In genomic region chr16:28865722-28866453, GRCh38 we compare ENCODE assay signal across 16 cellular contexts. TPM values are rescaled to one million over a fixed set of nuclear protein-coding genes. Genes with fewer than 3 reads are reported as not detected.
DNase-seq lines count a peak whose midpoint lies in the region; ATAC-seq and TF ChIP-seq lines count a peak whose summit lies in the region.
"Had no signal": no experiment of that assay in that cellular context is flagged by ENCODE, and none has a peak within 500 bp of the region (broad histone marks: within the 10 kb centered on the region; RNA-seq: fewer than 3 reads in every experiment).

No MANE protein-coding gene starts in this region.

- no peak for ATAC-seq in activated CD4-positive, alpha-beta T cell treated with anti-CD3 and anti-CD28 coated beads for 36 hours
- no peak for ATAC-seq in GM18498 (IDR thresholded peaks at IDR 0.05; ENCODE audit: unreplicated experiment)

- H3K4me3 ChIP-seq in trophoblast cell (ENCODE audit: low read depth, low read length): no peak overlapping the region
- H3K4me3 ChIP-seq: tibial artery had no signal

- H3K14ac ChIP-seq in trophoblast cell (ENCODE audit: low read length): no peak overlapping the region

- no peak overlapping the region for H2BK12ac ChIP-seq in trophoblast cell (ENCODE audit: low read length)

- H4K8ac ChIP-seq in trophoblast cell (ENCODE audit: low read depth, low read length): no peak overlapping the region

- no peaks in the 10 kb centered on the region for H3K9me3 Mint-ChIP-seq in activated CD4-positive, alpha-beta T cell treated with anti-CD3 and anti-CD28 coated beads for 36 hours (ENCODE audit: low read depth)
- H3K9me3 Mint-ChIP-seq in activated CD4-positive, alpha-beta T cell treated with anti-CD3 and anti-CD28 coated beads, Interleukin-2, amount 10 ng/mL, durations not matched to agents 7 days and 5 days: no peaks in the 10 kb centered on the region
- no peaks in the 10 kb centered on the region for H3K9me3 Mint-ChIP-seq in chondrocyte (ENCODE audit: low read depth)

- no peak overlapping the region for H3K27ac ChIP-seq in trophoblast cell (ENCODE audit: low read depth, low read length)
- H3K27ac ChIP-seq: dorsolateral prefrontal cortex, parathyroid adenoma had no signal

- no peak overlapping the region for H3K27ac Mint-ChIP-seq in activated CD4-positive, alpha-beta T cell treated with anti-CD3 and anti-CD28 coated beads for 36 hours
- no peak overlapping the region for H3K27ac Mint-ChIP-seq in activated CD4-positive, alpha-beta T cell treated with anti-CD3 and anti-CD28 coated beads, Interleukin-2, amount 10 ng/mL, durations not matched to agents 7 days and 5 days
- peak overlapping the region; percentile 12 for H3K27ac Mint-ChIP-seq in chondrocyte (ENCODE audit: unreplicated experiment)

- peaks cover 21% of the 10 kb centered on the region for H3K4me1 Mint-ChIP-seq in activated CD4-positive, alpha-beta T cell treated with anti-CD3 and anti-CD28 coated beads for 36 hours
- H3K4me1 Mint-ChIP-seq in activated CD4-positive, alpha-beta T cell treated with anti-CD3 and anti-CD28 coated beads, Interleukin-2, amount 10 ng/mL, durations not matched to agents 7 days and 5 days: peaks cover 29% of the 10 kb centered on the region
- peaks cover 30% of the 10 kb centered on the region for H3K4me1 Mint-ChIP-seq in chondrocyte (ENCODE audit: low read depth)

- H2BK120ac ChIP-seq in trophoblast cell (ENCODE audit: insufficient read depth, low read length, poor library complexity): no peak overlapping the region

- H3K18ac ChIP-seq in trophoblast cell (ENCODE audit: low read length): no peak overlapping the region

- H3K79me2 ChIP-seq in trophoblast cell (ENCODE audit: control insufficient read depth, insufficient read depth, low read length, poor library complexity): peaks cover 10% of the 10 kb centered on the region
- H3K79me2 ChIP-seq: parathyroid adenoma had no signal

- no peak overlapping the region for H2BK5ac ChIP-seq in trophoblast cell (ENCODE audit: low read depth, low read length, poor library complexity)

- H3K27me3 ChIP-seq in trophoblast cell (ENCODE audit: insufficient read depth, low read length): no peaks in the 10 kb centered on the region
- H3K27me3 ChIP-seq: dorsolateral prefrontal cortex, tibial artery had no signal

- peak overlapping the region; percentile 25 for H3K4ac ChIP-seq in trophoblast cell (ENCODE audit: low read depth, low read length)

- H3K27me3 Mint-ChIP-seq in activated CD4-positive, alpha-beta T cell treated with anti-CD3 and anti-CD28 coated beads for 36 hours: no peaks in the 10 kb centered on the region
- H3K27me3 Mint-ChIP-seq in activated CD4-positive, alpha-beta T cell treated with anti-CD3 and anti-CD28 coated beads, Interleukin-2, amount 10 ng/mL, durations not matched to agents 7 days and 5 days: no peaks in the 10 kb centered on the region
- no peaks in the 10 kb centered on the region for H3K27me3 Mint-ChIP-seq in chondrocyte (ENCODE audit: low read depth)

- no peak overlapping the region for H4K91ac ChIP-seq in trophoblast cell (ENCODE audit: low read depth, low read length)

- H3K4me1 ChIP-seq in trophoblast cell (ENCODE audit: control insufficient read depth in 1 of 2, insufficient read depth in 2 of 2, low read length in 2 of 2): peaks cover 4% of the 10 kb centered on the region in 2 experiments
- H3K4me1 ChIP-seq: parathyroid adenoma had no signal

- no peak for DNase-seq in activated CD4-positive, alpha-beta T cell treated with anti-CD3 and anti-CD28 coated beads for 36 hours
- no peak for DNase-seq in activated CD4-positive, alpha-beta T cell treated with anti-CD3 and anti-CD28 coated beads, Interleukin-2, amount 10 ng/mL, durations not matched to agents 7 days and 5 days
- DNase-seq in chondrocyte (ENCODE audit: low spot score) (no peak), trophoblast cell (no peak), kidney glomerular epithelial cell (lab: John Stamatoyannopoulos, UW) (no peak)
- DNase-seq: 8988T; activated CD4-positive, CD25-positive, alpha-beta regulatory T cell; dorsolateral prefrontal cortex; GF-D8; IMR-90; NCI-H1105 treated with DMSO at 0.1 percent for 48 hours; NCI-H446 treated with DMSO at 0.1 percent for 48 hours; stimulated activated CD4-positive, alpha-beta T cell treated with anti-CD3 and anti-CD28 coated beads, Interleukin-15, amount 100 ng/mL, for 24 hours; tibial artery had no signal

- no peak overlapping the region for H3K4me2 ChIP-seq in trophoblast cell (ENCODE audit: low read length)

- POLR2A ChIA-PET in activated CD4-positive, alpha-beta T cell treated with anti-CD3 and anti-CD28 coated beads for 36 hours (lab: Charles Lee): interaction anchor here (1.1 kb wide), 1 partner anchor 9 kb away, joined by 4 read pairs; no protein-coding TSS in a partner anchor
- POLR2A ChIA-PET in activated CD4-positive, alpha-beta T cell treated with anti-CD3 and anti-CD28 coated beads, Interleukin-2, amount 10 ng/mL, durations not matched to agents 7 days and 5 days (lab: Charles Lee): interaction anchor here (0.6 kb wide), 1 partner anchor 78 kb away, joined by 3 read pairs; no protein-coding TSS in a partner anchor

- intact Hi-C loops in activated CD4-positive, alpha-beta T cell treated with anti-CD3 and anti-CD28 coated beads for 36 hours (cut with DNase I, micrococcal nuclease): no loop called here

- peaks cover 41 to 44% of the 10 kb centered on the region in 2 experiments for H3K36me3 ChIP-seq in trophoblast cell (ENCODE audit: control insufficient read depth in 1 of 2, insufficient read depth in 2 of 2, low read length in 2 of 2)

- H3K79me1 ChIP-seq in trophoblast cell (ENCODE audit: low read length): peaks cover 6% of the 10 kb centered on the region

- peak overlapping the region; percentile 96 for H3K4me3 Mint-ChIP-seq in activated CD4-positive, alpha-beta T cell treated with anti-CD3 and anti-CD28 coated beads for 36 hours
- H3K4me3 Mint-ChIP-seq in activated CD4-positive, alpha-beta T cell treated with anti-CD3 and anti-CD28 coated beads, Interleukin-2, amount 10 ng/mL, durations not matched to agents 7 days and 5 days: no peak overlapping the region
- peak overlapping the region; percentile 4 for H3K4me3 Mint-ChIP-seq in chondrocyte (ENCODE audit: unreplicated experiment)

- peaks cover 17% of the 10 kb centered on the region for H3K36me3 Mint-ChIP-seq in activated CD4-positive, alpha-beta T cell treated with anti-CD3 and anti-CD28 coated beads for 36 hours (ENCODE audit: low read depth)
- H3K36me3 Mint-ChIP-seq in activated CD4-positive, alpha-beta T cell treated with anti-CD3 and anti-CD28 coated beads, Interleukin-2, amount 10 ng/mL, durations not matched to agents 7 days and 5 days (ENCODE audit: low read depth): peaks cover 13% of the 10 kb centered on the region
- H3K36me3 Mint-ChIP-seq in chondrocyte (ENCODE audit: low read depth): peaks cover 18% of the 10 kb centered on the region

- no CpG with 5 or more reads among the region's 32 CpGs for WGBS in trophoblast cell (ENCODE audit: extremely low coverage, insufficient coverage, insufficient read length)

- H2AFZ ChIP-seq in trophoblast cell (ENCODE audit: insufficient read depth, low read length, poor library complexity): no peak overlapping the region
- H2AFZ ChIP-seq: parathyroid adenoma had no signal

- no peak overlapping the region for H2AK5ac ChIP-seq in trophoblast cell (ENCODE audit: low read length)

- CTCF ChIA-PET in activated CD4-positive, alpha-beta T cell treated with anti-CD3 and anti-CD28 coated beads for 36 hours (lab: Charles Lee): no interaction called here
- CTCF ChIA-PET in activated CD4-positive, alpha-beta T cell treated with anti-CD3 and anti-CD28 coated beads, Interleukin-2, amount 10 ng/mL, durations not matched to agents 7 days and 5 days (lab: Charles Lee): interaction anchor here (1.1 to 5.7 kb wide), 4 partner anchors 8 to 22 kb away, joined by 3 to 34 read pairs (median 18); partner anchors contain the start of genes ATP2A1 and TUFM

- no peaks in the 10 kb centered on the region for H3K9me3 ChIP-seq in trophoblast cell (ENCODE audit: insufficient read depth, low read depth, low read length)
- H3K9me3 ChIP-seq: tibial artery had no signal

- no peak overlapping the region for H3K9ac ChIP-seq in trophoblast cell (ENCODE audit: low read length)
- H3K9ac ChIP-seq: parathyroid adenoma had no signal

- no peak for TF ChIP-seq CTCF in chondrocyte (IDR thresholded peaks at IDR 0.05)

- H3K23ac ChIP-seq in trophoblast cell (ENCODE audit: low read length): no peak overlapping the region

- no peak overlapping the region for H4K12ac ChIP-seq in trophoblast cell (ENCODE audit: low read depth, low read length)

RNA-seq across cellular contexts. Expression of gene SH2B1, which starts 2.2 kb away (rescaled TPM):
- 10 to 100 TPM; 34.8 to 49.4 TPM for total RNA-seq in activated CD4-positive, alpha-beta T cell treated with anti-CD3 and anti-CD28 coated beads for 36 hours
- total RNA-seq in activated CD4-positive, alpha-beta T cell treated with anti-CD3 and anti-CD28 coated beads, Interleukin-2, amount 10 ng/mL, durations not matched to agents 7 days and 5 days: 10 to 100 TPM; 62.6 to 66.6 TPM
- 36.4 to 48.1 TPM (median 38.1 TPM) in 3 replicates for total RNA-seq in chondrocyte
- polyA plus RNA-seq in trophoblast cell (2013): 28.0 and 28.5 TPM in 2 replicates

RNA-seq across cellular contexts. Expression of gene ATP2A1, which starts 12.4 kb away (rescaled TPM):
- 1 to 10 TPM; 2.8 to 3.4 TPM for total RNA-seq in activated CD4-positive, alpha-beta T cell treated with anti-CD3 and anti-CD28 coated beads for 36 hours
- 1 to 10 TPM; 1.3 to 2.7 TPM for total RNA-seq in activated CD4-positive, alpha-beta T cell treated with anti-CD3 and anti-CD28 coated beads, Interleukin-2, amount 10 ng/mL, durations not matched to agents 7 days and 5 days
- 0.31 to 1.8 TPM (median 0.42 TPM) in 3 replicates for total RNA-seq in chondrocyte
- 1.6 and 1.8 TPM in 2 replicates for polyA plus RNA-seq in trophoblast cell (2013)

RNA-seq across cellular contexts. Expression of gene TUFM, which starts 19.7 kb away (rescaled TPM):
- 100 to 1,000 TPM; 224 to 241 TPM for total RNA-seq in activated CD4-positive, alpha-beta T cell treated with anti-CD3 and anti-CD28 coated beads for 36 hours
- 100 to 1,000 TPM; 105 to 125 TPM for total RNA-seq in activated CD4-positive, alpha-beta T cell treated with anti-CD3 and anti-CD28 coated beads, Interleukin-2, amount 10 ng/mL, durations not matched to agents 7 days and 5 days
- 91.1 to 120 TPM (median 95.0 TPM) in 3 replicates for total RNA-seq in chondrocyte
- 147 TPM in 2 replicates for polyA plus RNA-seq in trophoblast cell (2013)

RNA-seq across cellular contexts. Expression of gene ATXN2L, which starts 43.1 kb away (rescaled TPM):
- 100 to 1,000 TPM; 298 to 319 TPM for total RNA-seq in activated CD4-positive, alpha-beta T cell treated with anti-CD3 and anti-CD28 coated beads for 36 hours
- 100 to 1,000 TPM; 257 to 265 TPM for total RNA-seq in activated CD4-positive, alpha-beta T cell treated with anti-CD3 and anti-CD28 coated beads, Interleukin-2, amount 10 ng/mL, durations not matched to agents 7 days and 5 days
- total RNA-seq in chondrocyte: 152 to 186 TPM (median 185 TPM) in 3 replicates
- 336 and 356 TPM in 2 replicates for polyA plus RNA-seq in trophoblast cell (2013)

RNA-seq across cellular contexts. Expression of gene RABEP2, which starts 59.1 kb away (rescaled TPM):
- 10 to 100 TPM in 1 of 2 experiments, 1 to 10 TPM in 1; 8.1 to 12.9 TPM for total RNA-seq in activated CD4-positive, alpha-beta T cell treated with anti-CD3 and anti-CD28 coated beads for 36 hours
- total RNA-seq in activated CD4-positive, alpha-beta T cell treated with anti-CD3 and anti-CD28 coated beads, Interleukin-2, amount 10 ng/mL, durations not matched to agents 7 days and 5 days: 10 to 100 TPM; 16.8 to 21.1 TPM
- 20.1 to 24.6 TPM (median 22.4 TPM) in 3 replicates for total RNA-seq in chondrocyte
- polyA plus RNA-seq in trophoblast cell (2013): 9.9 and 10.4 TPM in 2 replicates
